ENCODE assay signal across 13 cellular contexts in the genomic region with DNA sequence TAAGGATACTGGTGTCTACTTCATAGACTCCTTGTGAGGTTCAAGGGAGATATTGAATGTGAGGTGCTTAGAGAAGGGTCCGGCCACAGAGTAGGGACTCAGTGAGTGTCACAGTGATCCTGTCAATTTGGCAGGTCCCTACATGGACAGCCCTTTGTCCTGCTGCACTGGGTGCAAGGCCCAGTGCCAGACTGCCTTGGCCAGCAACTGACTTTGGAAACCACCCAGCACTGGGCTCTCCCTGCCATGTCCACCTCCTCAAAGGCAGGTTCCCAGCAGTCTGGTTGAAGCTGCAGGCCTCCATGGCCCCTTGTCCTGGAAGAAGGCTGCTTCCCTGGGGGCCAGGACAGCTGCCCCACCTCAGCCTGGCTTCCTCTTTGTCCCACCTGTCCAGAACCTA. TPM values are rescaled to one million over a fixed set of nuclear protein-coding genes. Genes with fewer than 3 reads are reported as not detected.
A peak's percentile ranks its signal among the peaks of the same experiment; 100 is the strongest.
DNase-seq lines count a peak whose midpoint lies in the region; ATAC-seq and TF ChIP-seq lines count a peak whose summit lies in the region.
"Not testable (repeated sequence)": the region's sequence is repeated elsewhere in the genome, so short reads cannot be mapped to it uniquely, and the experiment has no call there.
"Had no signal": no experiment of that assay in that cellular context is flagged by ENCODE, and none has a peak within 500 bp of the region (broad histone marks: within the 10 kb centered on the region; RNA-seq: fewer than 3 reads in every experiment).

No MANE protein-coding gene starts in this region.

- H3K9ac ChIP-seq in mammary epithelial cell (ENCODE audit: insufficient read depth, low read length), result not testable (repeated sequence)

- H2AFZ ChIP-seq in PC-9; mammary epithelial cell (ENCODE audit: low read depth, low read length): not testable (repeated sequence)

- peak; percentile 89 for ATAC-seq in Right ventricle myocardium superior (ENCODE audit: poor library complexity)
- ATAC-seq in left ventricle myocardium superior, result peak; percentile 91
- ATAC-seq in right lobe of liver, result peak; percentile 87 to 95 (median 93)
- ATAC-seq in stimulated activated effector memory CD8-positive, alpha-beta T cell treated with anti-CD3 and anti-CD28 coated beads, Interleukin-12 subunit alpha, Interleukin-12 subunit beta, amount 100 ng/mL, for 72 hours, result peak; percentile 6

- not testable (repeated sequence) for H3K4me3 Mint-ChIP-seq in Caco-2 (ENCODE audit: unreplicated experiment); stimulated activated effector memory CD8-positive, alpha-beta T cell treated with anti-CD3 and anti-CD28 coated beads, Interleukin-12 subunit alpha, Interleukin-12 subunit beta, amount 100 ng/mL, for 72 hours

- not testable (repeated sequence) for H3K79me2 ChIP-seq in PC-9 (ENCODE audit: low read depth)
- peaks cover 12% of the 10 kb centered on the region for H3K79me2 ChIP-seq in mammary epithelial cell (ENCODE audit: insufficient read depth, low read length)

- not testable (repeated sequence) for H3K27ac Mint-ChIP-seq in Caco-2 (ENCODE audit: unreplicated experiment); stimulated activated effector memory CD8-positive, alpha-beta T cell treated with anti-CD3 and anti-CD28 coated beads, Interleukin-12 subunit alpha, Interleukin-12 subunit beta, amount 100 ng/mL, for 72 hours

- not testable (repeated sequence) for H3K27me3 ChIP-seq in Caco-2 (replicated peaks; ENCODE audit: control insufficient read depth, insufficient read depth, low read length); PC-9 (ENCODE audit: insufficient read depth, low read depth); mammary epithelial cell (ENCODE audit: insufficient read depth, low read length); right lobe of liver

- POLR2A ChIA-PET in Caco-2 (lab: Charles Lee); PC-9 (lab: Charles Lee; ENCODE audit: unreplicated experiment): not testable (repeated sequence)

- in situ Hi-C loops in mammary epithelial cell (cut with MboI; ENCODE audit: low sequenced_read_pairs in 2 of 2), result not testable (repeated sequence)

- CTCF ChIA-PET in Caco-2 (lab: Charles Lee); PC-9 (lab: Charles Lee); mammary epithelial cell (lab: Charles Lee; ENCODE audit: low non-redundant PET): not testable (repeated sequence)

- not testable (repeated sequence) for H3F3A ChIP-seq in PC-9 (ENCODE audit: insufficient read depth, low read depth)

- H3K9me3 Mint-ChIP-seq in Caco-2 (ENCODE audit: unreplicated experiment); stimulated activated effector memory CD8-positive, alpha-beta T cell treated with anti-CD3 and anti-CD28 coated beads, Interleukin-12 subunit alpha, Interleukin-12 subunit beta, amount 100 ng/mL, for 72 hours: not testable (repeated sequence)

- not testable (repeated sequence) for H4K20me1 ChIP-seq in PC-9 (ENCODE audit: insufficient read depth); mammary epithelial cell (ENCODE audit: insufficient read depth, low read length)

- TF ChIP-seq POLR2A in right lobe of liver (IDR thresholded peaks at IDR 0.05), result not testable (repeated sequence)

- not testable (repeated sequence) for H3K27ac ChIP-seq in PC-9, right lobe of liver
- H3K27ac ChIP-seq in mammary epithelial cell (ENCODE audit: insufficient read depth, low read depth, low read length), result peak overlapping the region; percentile 94

- not testable (repeated sequence) for TF ChIP-seq CTCF in Caco-2 (IDR thresholded peaks at IDR 0.05; ENCODE audit: insufficient read depth in 1 of 2, low read depth in 1 of 2, low read length in 1 of 2, severe bottlenecking in 1 of 2, unreplicated experiment in 1 of 2); PC-9 (conservative IDR thresholded peaks at IDR 0.05); mammary epithelial cell (conservative IDR thresholded peaks at IDR 0.05 in 1 of 2, IDR thresholded peaks at IDR 0.05 in 1 of 2; ENCODE audit: extremely low read depth in 1 of 2, insufficient read depth in 1 of 2, low read depth in 1 of 2, low read length in 2 of 2); right lobe of liver (IDR thresholded peaks at IDR 0.05)

- not testable (repeated sequence) for H3K9me2 ChIP-seq in PC-9 (ENCODE audit: insufficient read depth)

- not testable (repeated sequence) for H3K27me3 Mint-ChIP-seq in Caco-2 (ENCODE audit: insufficient read depth, unreplicated experiment)

- not testable (repeated sequence) for H3K4me1 Mint-ChIP-seq in Caco-2 (ENCODE audit: low read depth, unreplicated experiment); stimulated activated effector memory CD8-positive, alpha-beta T cell treated with anti-CD3 and anti-CD28 coated beads, Interleukin-12 subunit alpha, Interleukin-12 subunit beta, amount 100 ng/mL, for 72 hours

- not testable (repeated sequence) for H3K36me3 Mint-ChIP-seq in Caco-2 (ENCODE audit: insufficient read depth, unreplicated experiment); stimulated activated effector memory CD8-positive, alpha-beta T cell treated with anti-CD3 and anti-CD28 coated beads, Interleukin-12 subunit alpha, Interleukin-12 subunit beta, amount 100 ng/mL, for 72 hours

- not testable (repeated sequence) for H3K4me3 ChIP-seq in Caco-2 (ENCODE audit: low read depth, low read length); PC-9; mammary epithelial cell (replicated peaks in 1 of 3; ENCODE audit: insufficient read depth in 1 of 3, low read depth in 2 of 3, low read length in 3 of 3); right lobe of liver

- not testable (repeated sequence) for H3K36me3 ChIP-seq in Caco-2 (ENCODE audit: control insufficient read depth, insufficient read depth, low read length); PC-9 (ENCODE audit: low read depth); mammary epithelial cell (ENCODE audit: insufficient read depth, low read length); right lobe of liver

- BruUV-seq in Caco-2 (replicated peaks; lab: Mats Ljungman, UMichigan), result TSS peak; percentile 87
- TSS peak; percentile 86 for BruUV-seq in PC-9 (replicated peaks; lab: Mats Ljungman, UMichigan)
- TSS peak; percentile 68 for BruUV-seq in mammary epithelial cell (replicated peaks; lab: Mats Ljungman, UMichigan)

- not testable (repeated sequence) for H3K9me3 ChIP-seq in Caco-2; PC-9 (ENCODE audit: insufficient read depth, low read depth); mammary epithelial cell (replicated peaks; ENCODE audit: insufficient read depth, low read length); right lobe of liver

- no CpG with 5 or more reads among the region's 1 CpG for whole genome bisulfite sequencing in mammary epithelial cell (ENCODE audit: low coverage, missing lambda C conversion rate)
- no CpG with 5 or more reads among the region's 1 CpG for WGBS in right lobe of liver (ENCODE audit: insufficient coverage, low coverage, low lambda C conversion rate, missing lambda C conversion rate)

- intact Hi-C loops in Caco-2 (cut with micrococcal nuclease; ENCODE audit: unreplicated experiment); PC-9 (cut with micrococcal nuclease; ENCODE audit: unreplicated experiment); mammary epithelial cell (cut with micrococcal nuclease); Right ventricle myocardium superior (cut with DNase I); left ventricle myocardium superior (cut with micrococcal nuclease); right lobe of liver (cut with DNase I): not testable (repeated sequence)

- not testable (repeated sequence) for H3K4me1 ChIP-seq in Caco-2; PC-9 (replicated peaks; ENCODE audit: insufficient read depth); mammary epithelial cell (ENCODE audit: insufficient read depth, low read length); right lobe of liver

- dilution Hi-C loops in mammary epithelial cell (cut with HindIII; ENCODE audit: low sequenced_read_pairs), result not testable (repeated sequence)

- H3K4me2 ChIP-seq in PC-9; mammary epithelial cell (ENCODE audit: insufficient read depth, low read depth, low read length): not testable (repeated sequence)

- DNase-seq in Caco-2; PC-9; mammary epithelial cell; Right ventricle myocardium superior; left ventricle myocardium superior; right lobe of liver; stimulated activated effector memory CD8-positive, alpha-beta T cell treated with anti-CD3 and anti-CD28 coated beads, Interleukin-12 subunit alpha, Interleukin-12 subunit beta, amount 100 ng/mL, for 72 hours (ENCODE audit: low spot score in 2 of 2): not testable (repeated sequence)

RNA-seq across cellular contexts. Expression of gene ANXA8, which starts 1.5 kb away (rescaled TPM):
- total RNA-seq in Caco-2 (2022) (14.1 and 20.9 TPM in 2 replicates), PC-9 (2021) (172 and 196 TPM in 2 replicates), mammary epithelial cell (100 to 1,000 TPM; 336 to 415 TPM), Right ventricle myocardium superior (0.24 TPM), left ventricle myocardium superior (3.0 TPM), right lobe of liver (1 to 10 TPM in 2 of 6 experiments, under 1 TPM in 4; 0.38 to 1.7 (median 0.72) TPM)
- polyA plus RNA-seq in mammary epithelial cell, result 571 TPM
- polyA minus RNA-seq in mammary epithelial cell, result 516 TPM
- total RNA-seq: CD4-positive, alpha-beta T cell; H7 had no signal

RNA-seq across cellular contexts. Expression of gene FAM25G, which starts 9.1 kb away (rescaled TPM):
- not detected in 2 replicates for total RNA-seq in Caco-2 (2022)
- 3.2 TPM in 1 of 2 replicates, not detected in the other for total RNA-seq in PC-9 (2021)
- 1 to 10 TPM in 1 of 2 donors, not detected in 1; 4.1 TPM for total RNA-seq in mammary epithelial cell
- polyA plus RNA-seq in mammary epithelial cell, result 1.4 TPM
- not detected for polyA minus RNA-seq in mammary epithelial cell
- not detected for total RNA-seq in Right ventricle myocardium superior
- total RNA-seq in left ventricle myocardium superior, result not detected
- total RNA-seq in right lobe of liver, result not detected
- total RNA-seq: CD4-positive, alpha-beta T cell; H7; HFFc6; HT1080 had no signal
- polyA plus RNA-seq: A549, BJ had no signal

RNA-seq across cellular contexts. Expression of gene AGAP9, which starts 41.1 kb away (rescaled TPM):
- 20.7 and 26.1 TPM in 2 replicates for total RNA-seq in Caco-2 (2022)
- 14.1 and 15.1 TPM in 2 replicates for total RNA-seq in PC-9 (2021)
- 1 to 10 TPM; 1.2 to 8.0 TPM for total RNA-seq in mammary epithelial cell
- 4.9 TPM for polyA plus RNA-seq in mammary epithelial cell
- 2.9 TPM for polyA minus RNA-seq in mammary epithelial cell
- total RNA-seq in Right ventricle myocardium superior, result 1.3 TPM
- total RNA-seq in left ventricle myocardium superior, result 2.3 TPM
- 10 to 100 TPM in 2 of 6 experiments, 1 to 10 TPM in 4; 6.1 to 13.3 (median 8.7) TPM for total RNA-seq in right lobe of liver

Comparison
In these comparisons a context has a peak if more than half of its experiments do, and no peak if none do; other contexts are left out.
1. ATAC-seq: peak in every context shown above with its lines; median percentile 93 in right lobe of liver; 91 in left ventricle myocardium superior; 89 in Right ventricle myocardium superior; 6 in stimulated activated effector memory CD8-positive, alpha-beta T cell treated with anti-CD3 and anti-CD28 coated beads, Interleukin-12 subunit alpha, Interleukin-12 subunit beta, amount 100 ng/mL, for 72 hours.